Comparison of ENCODE assay signal across 13 cellular contexts in genomic region chr10:97571622-97572021, GRCh38. TPM values are rescaled to one million over a fixed set of nuclear protein-coding genes. Genes with fewer than 3 reads are reported as not detected.
A peak's percentile ranks its signal among the peaks of the same experiment; 100 is the strongest.
DNase-seq lines count a peak whose midpoint lies in the region; ATAC-seq and TF ChIP-seq lines count a peak whose summit lies in the region.
"Had no signal": no experiment of that assay in that cellular context is flagged by ENCODE, and none has a peak within 500 bp of the region (broad histone marks: within the 10 kb centered on the region; RNA-seq: fewer than 3 reads in every experiment).

No MANE protein-coding gene starts in this region.

- H3K4me3 ChIP-seq in body of pancreas (no peak overlapping the region), neural progenitor cell (no peak overlapping the region)
- H3K4me3 ChIP-seq: SK-N-MC had no signal

- H3K4me1 Mint-ChIP-seq in neural progenitor cell = peaks cover 3% of the 10 kb centered on the region
- H3K4me1 Mint-ChIP-seq: CD4-positive, CD25-positive, alpha-beta regulatory T cell had no signal

- no peak overlapping the region for H3K27ac Mint-ChIP-seq in neural progenitor cell
- H3K27ac Mint-ChIP-seq: CD4-positive, CD25-positive, alpha-beta regulatory T cell; natural killer cell treated with Interleukin-12 subunit alpha and Interleukin-12 subunit beta and Interleukin-15 and Interleukin-18, amount 100 ng/mL, for 72 hours had no signal

- no peak for TF ChIP-seq POLR2A in body of pancreas (IDR thresholded peaks at IDR 0.05)

- no peak overlapping the region for H3K4me3 Mint-ChIP-seq in neural progenitor cell
- H3K4me3 Mint-ChIP-seq: CD4-positive, CD25-positive, alpha-beta regulatory T cell; natural killer cell treated with Interleukin-12 subunit alpha and Interleukin-12 subunit beta and Interleukin-15 and Interleukin-18, amount 100 ng/mL, for 72 hours had no signal

- DNase-seq in HK-2 (ENCODE audit: unreplicated experiment) (peak; percentile 37), body of pancreas (no peak), substantia nigra (lab: John Stamatoyannopoulos, UW) (no peak), neural progenitor cell (ENCODE audit: low spot score) (no peak)
- DNase-seq in stimulated activated naive CD4-positive, alpha-beta T cell treated with Interleukin-2 at 50 U/mL for 16 hours (lab: John Stamatoyannopoulos, UW) = no peak
- DNase-seq: NCI-H1417 treated with DMSO at 0.1 percent for 48 hours, NCI-H526 treated with DMSO at 0.1 percent for 48 hours had no signal

- H3K27ac ChIP-seq in body of pancreas (peak overlapping the region; percentile 32 to 70 (median 52)), layer of hippocampus (ENCODE audit: low read depth, low read length) (peak overlapping the region; percentile 35), substantia nigra (ENCODE audit: low read depth, low read length, poor library complexity, severe bottlenecking) (peak overlapping the region; percentile 53), neural progenitor cell (no peak overlapping the region)
- H3K27ac ChIP-seq: SK-N-MC had no signal

- no peak for TF ChIP-seq CTCF in body of pancreas (IDR thresholded peaks at IDR 0.05)
- TF ChIP-seq CTCF in neural progenitor cell (IDR thresholded peaks at IDR 0.05) = no peak

- no peak overlapping the region for H3K4me2 ChIP-seq in neural progenitor cell

- ATAC-seq in body of pancreas = peak; percentile 13
- ATAC-seq in HG03196 (IDR thresholded peaks at IDR 0.05; ENCODE audit: unreplicated experiment) = no peak

- H3K4me1 ChIP-seq in body of pancreas = peaks cover 46% of the 10 kb centered on the region
- no peaks in the 10 kb centered on the region for H3K4me1 ChIP-seq in neural progenitor cell

- no peaks in the 10 kb centered on the region for H3F3A ChIP-seq in neural progenitor cell (ENCODE audit: low read depth)

- H2AFZ ChIP-seq in neural progenitor cell (replicated peaks) = no peak overlapping the region

- no peaks in the 10 kb centered on the region for H3K9me3 Mint-ChIP-seq in neural progenitor cell
- H3K9me3 Mint-ChIP-seq: CD4-positive, CD25-positive, alpha-beta regulatory T cell; natural killer cell treated with Interleukin-12 subunit alpha and Interleukin-12 subunit beta and Interleukin-15 and Interleukin-18, amount 100 ng/mL, for 72 hours had no signal

- H3K27me3 Mint-ChIP-seq in neural progenitor cell (ENCODE audit: insufficient read depth, low read depth) = peaks cover 4% of the 10 kb centered on the region
- H3K27me3 Mint-ChIP-seq: natural killer cell treated with Interleukin-12 subunit alpha and Interleukin-12 subunit beta and Interleukin-15 and Interleukin-18, amount 100 ng/mL, for 72 hours had no signal

- WGBS in body of pancreas, 2 donors = 62 to 69% methylated on average over 3 of the region's 3 CpGs

- H3K9me3 ChIP-seq in body of pancreas (no peaks in the 10 kb centered on the region), neural progenitor cell (ENCODE audit: low read depth) (no peaks in the 10 kb centered on the region)

- intact Hi-C loops in body of pancreas (cut with DNase I) = loop anchor here (10.0 kb wide), 1 partner anchor 153 kb away; no protein-coding TSS in a partner anchor

- H3K9ac ChIP-seq in neural progenitor cell = no peak overlapping the region

- H3K79me2 ChIP-seq in neural progenitor cell (ENCODE audit: low read depth) = no peaks in the 10 kb centered on the region

- H3K27me3 ChIP-seq in body of pancreas (no peaks in the 10 kb centered on the region), layer of hippocampus (ENCODE audit: control insufficient read depth, insufficient read depth, low read length) (no peaks in the 10 kb centered on the region), neural progenitor cell (no peaks in the 10 kb centered on the region)

- H4K20me1 ChIP-seq in neural progenitor cell (ENCODE audit: low read depth) = no peaks in the 10 kb centered on the region

- H3K36me3 ChIP-seq in body of pancreas (replicated peaks in 1 of 2; ENCODE audit: insufficient read depth in 1 of 2, low read depth in 2 of 2) (peaks cover 0 to 2% of the 10 kb centered on the region in 2 donors), neural progenitor cell (no peaks in the 10 kb centered on the region)

- no peaks in the 10 kb centered on the region for H3K36me3 Mint-ChIP-seq in neural progenitor cell
- H3K36me3 Mint-ChIP-seq: natural killer cell treated with Interleukin-12 subunit alpha and Interleukin-12 subunit beta and Interleukin-15 and Interleukin-18, amount 100 ng/mL, for 72 hours had no signal

RNA-seq across cellular contexts. Expression of gene ANKRD2, which starts 1.0 kb away (rescaled TPM):
- total RNA-seq in body of pancreas = not detected
- not detected in 2 replicates for total RNA-seq in neural progenitor cell (ENCODE audit: low replicate concordance)
- total RNA-seq: CD4-positive, CD25-positive, alpha-beta regulatory T cell; natural killer cell treated with Interleukin-12 subunit alpha and Interleukin-12 subunit beta and Interleukin-15 and Interleukin-18, amount 100 ng/mL, for 72 hours had no signal

RNA-seq across cellular contexts. Expression of gene HOGA1, which starts 12.6 kb away (rescaled TPM):
- total RNA-seq in body of pancreas = 10 to 100 TPM in 1 of 2 donors, 1 to 10 TPM in 1; 7.3 to 16.3 TPM
- total RNA-seq in neural progenitor cell (ENCODE audit: low replicate concordance) = 0.17 and 1.2 TPM in 2 replicates
- total RNA-seq: CD4-positive, CD25-positive, alpha-beta regulatory T cell; natural killer cell treated with Interleukin-12 subunit alpha and Interleukin-12 subunit beta and Interleukin-15 and Interleukin-18, amount 100 ng/mL, for 72 hours had no signal

RNA-seq across cellular contexts. Expression of gene C10orf62, which starts 17.9 kb away (rescaled TPM):
- total RNA-seq in body of pancreas (1 to 10 TPM in 1 of 2 donors, not detected in 1; 1.3 TPM), neural progenitor cell (ENCODE audit: low replicate concordance) (not detected in 2 replicates)
- total RNA-seq: CD4-positive, CD25-positive, alpha-beta regulatory T cell; endothelial cell of umbilical vein; natural killer cell treated with Interleukin-12 subunit alpha and Interleukin-12 subunit beta and Interleukin-15 and Interleukin-18, amount 100 ng/mL, for 72 hours had no signal
